Comparison of ENCODE assay signal across 1 cellular context in the genomic region with DNA sequence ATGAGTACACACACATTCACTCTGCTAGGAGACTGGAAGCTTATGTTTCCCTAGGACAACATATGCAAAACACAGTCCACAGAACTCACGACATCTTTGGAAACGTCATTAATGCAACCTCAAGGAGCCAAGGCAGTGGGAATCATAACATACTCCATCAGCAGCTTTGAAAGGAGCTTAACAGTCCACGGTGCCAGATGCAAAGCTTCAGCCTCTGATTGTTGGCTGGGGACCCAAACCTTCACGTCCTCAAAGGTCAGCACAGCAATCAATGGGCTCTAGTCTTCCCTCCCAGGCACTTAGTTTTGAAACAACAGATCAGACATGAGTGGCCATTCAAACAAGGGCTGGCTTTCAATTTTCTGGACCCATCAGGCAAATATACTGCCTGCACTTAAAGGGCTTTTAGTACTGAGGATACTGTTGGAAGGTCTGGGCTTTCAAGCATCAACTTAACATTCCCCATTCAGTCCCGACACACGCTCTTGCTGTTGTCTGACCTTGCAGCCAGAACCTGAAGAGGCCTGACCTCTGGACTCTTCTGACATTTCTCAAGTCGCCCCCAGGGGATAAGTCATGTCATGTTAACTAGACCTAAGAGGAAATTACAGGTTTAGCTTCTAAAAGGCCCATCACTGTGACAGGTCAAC.
TF ChIP-seq lines count a peak whose summit lies in the region.

No MANE protein-coding gene starts in this region.

TF ChIP-seq in SK-N-SH, 30 proteins besides CTCF, POLR2A, EP300 and RAD21 (continued from another document):
- TF ChIP-seq, protein P1, sequence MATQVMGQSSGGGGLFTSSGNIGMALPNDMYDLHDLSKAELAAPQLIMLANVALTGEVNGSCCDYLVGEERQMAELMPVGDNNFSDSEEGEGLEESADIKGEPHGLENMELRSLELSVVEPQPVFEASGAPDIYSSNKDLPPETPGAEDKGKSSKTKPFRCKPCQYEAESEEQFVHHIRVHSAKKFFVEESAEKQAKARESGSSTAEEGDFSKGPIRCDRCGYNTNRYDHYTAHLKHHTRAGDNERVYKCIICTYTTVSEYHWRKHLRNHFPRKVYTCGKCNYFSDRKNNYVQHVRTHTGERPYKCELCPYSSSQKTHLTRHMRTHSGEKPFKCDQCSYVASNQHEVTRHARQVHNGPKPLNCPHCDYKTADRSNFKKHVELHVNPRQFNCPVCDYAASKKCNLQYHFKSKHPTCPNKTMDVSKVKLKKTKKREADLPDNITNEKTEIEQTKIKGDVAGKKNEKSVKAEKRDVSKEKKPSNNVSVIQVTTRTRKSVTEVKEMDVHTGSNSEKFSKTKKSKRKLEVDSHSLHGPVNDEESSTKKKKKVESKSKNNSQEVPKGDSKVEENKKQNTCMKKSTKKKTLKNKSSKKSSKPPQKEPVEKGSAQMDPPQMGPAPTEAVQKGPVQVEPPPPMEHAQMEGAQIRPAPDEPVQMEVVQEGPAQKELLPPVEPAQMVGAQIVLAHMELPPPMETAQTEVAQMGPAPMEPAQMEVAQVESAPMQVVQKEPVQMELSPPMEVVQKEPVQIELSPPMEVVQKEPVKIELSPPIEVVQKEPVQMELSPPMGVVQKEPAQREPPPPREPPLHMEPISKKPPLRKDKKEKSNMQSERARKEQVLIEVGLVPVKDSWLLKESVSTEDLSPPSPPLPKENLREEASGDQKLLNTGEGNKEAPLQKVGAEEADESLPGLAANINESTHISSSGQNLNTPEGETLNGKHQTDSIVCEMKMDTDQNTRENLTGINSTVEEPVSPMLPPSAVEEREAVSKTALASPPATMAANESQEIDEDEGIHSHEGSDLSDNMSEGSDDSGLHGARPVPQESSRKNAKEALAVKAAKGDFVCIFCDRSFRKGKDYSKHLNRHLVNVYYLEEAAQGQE (IDR thresholded peaks at IDR 0.05; ENCODE audit: low read depth, low read length): no peak
- TF ChIP-seq, protein P2, sequence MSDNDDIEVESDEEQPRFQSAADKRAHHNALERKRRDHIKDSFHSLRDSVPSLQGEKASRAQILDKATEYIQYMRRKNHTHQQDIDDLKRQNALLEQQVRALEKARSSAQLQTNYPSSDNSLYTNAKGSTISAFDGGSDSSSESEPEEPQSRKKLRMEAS (IDR thresholded peaks at IDR 0.05; ENCODE audit: low read depth): no peak
- TF ChIP-seq NFIC (IDR thresholded peaks at IDR 0.05; ENCODE audit: borderline replicate concordance) (no peak), TEAD4 (IDR thresholded peaks at IDR 0.05; ENCODE audit: borderline replicate concordance, insufficient read depth) (no peak), MEF2A (IDR thresholded peaks at IDR 0.05; ENCODE audit: borderline replicate concordance, low read depth) (no peak), YY1 (IDR thresholded peaks at IDR 0.05; ENCODE audit: low read depth) (no peak)
